18 cellular contexts compared by ENCODE assay signal in the genomic region with DNA sequence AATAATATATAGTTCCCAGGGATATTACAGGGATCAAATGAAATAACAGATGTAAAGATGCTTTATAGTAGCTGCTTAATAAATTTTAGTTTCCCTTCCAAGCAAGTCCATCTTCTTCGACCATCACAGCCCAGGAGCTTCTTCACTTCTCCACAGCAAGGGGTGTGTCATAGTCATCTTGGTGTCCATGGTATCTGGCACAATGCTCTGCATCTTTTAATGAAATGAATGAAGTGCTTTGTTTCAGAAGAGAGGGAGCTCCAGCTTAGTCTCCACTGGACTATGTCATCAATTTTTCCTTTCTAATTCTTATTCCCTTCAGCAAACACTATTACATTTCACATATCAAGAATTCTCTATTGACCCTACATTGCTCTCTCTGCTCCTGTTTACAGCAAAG.
DNase-seq lines count a peak whose midpoint lies in the region; TF ChIP-seq lines count a peak whose summit lies in the region.
"Had no signal": no experiment of that assay in that cellular context is flagged by ENCODE, and none has a peak within 500 bp of the region (broad histone marks: within the 10 kb centered on the region; RNA-seq: fewer than 3 reads in every experiment).

No MANE protein-coding gene starts in this region.

- H3K4me3 ChIP-seq in Loucy (ENCODE audit: low read length, poor library complexity, severe bottlenecking), result no peak overlapping the region
- H3K4me3 ChIP-seq: tibial artery had no signal

- H3K27ac ChIP-seq in caudate nucleus (ENCODE audit: low read depth, low read length), result peak overlapping the region; percentile 72
- H3K27ac ChIP-seq: 22Rv1, C4-2B, tibial artery had no signal

- no peak for DNase-seq in T-helper 1 cell
- DNase-seq in caudate nucleus (lab: John Stamatoyannopoulos, UW), result no peak
- peak; percentile 56 for DNase-seq in putamen (ENCODE audit: low spot score)
- no peak for DNase-seq in NK-92 (lab: John Stamatoyannopoulos, UW; ENCODE audit: unreplicated experiment)
- DNase-seq in GM19238 (ENCODE audit: insufficient read length, low spot score), result no peak
- DNase-seq in NCI-H1092 treated with DMSO at 0.1 percent for 48 hours (lab: John Stamatoyannopoulos, UW), result no peak
- DNase-seq: central memory CD4-positive, alpha-beta T cell; DMS79 treated with DMSO at 0.1 percent for 48 hours; IMR-90; MV-4-11; NCI-H2081; NCI-H526; stimulated activated CD4-positive, alpha-beta T cell treated with anti-CD3 and anti-CD28 coated beads, Interleukin-2, amount 100 ng/mL, for 48 hours; tibial artery had no signal

- H3K4me2 ChIP-seq in Loucy (ENCODE audit: low read depth, low read length, poor library complexity, severe bottlenecking), result no peak overlapping the region

- H3K79me2 ChIP-seq in Loucy (ENCODE audit: insufficient read depth, low read length), result peaks cover 80% of the 10 kb centered on the region

- peaks cover 59% of the 10 kb centered on the region for H3K4me1 Mint-ChIP-seq in T-helper 1 cell treated with Interleukin-12 subunit alpha and Interleukin-12 subunit beta and Interleukin-4 antibody, amounts not matched to agents 30 μg/mL and 1 μg/mL, for 36 hours (ENCODE audit: low read depth)

- H3K27me3 ChIP-seq in Loucy (ENCODE audit: insufficient read depth, low read length, poor library complexity, severe bottlenecking), result no peaks in the 10 kb centered on the region
- H3K27me3 ChIP-seq: tibial artery had no signal

- no peak overlapping the region for H3K4me3 Mint-ChIP-seq in T-helper 1 cell treated with Interleukin-12 subunit alpha and Interleukin-12 subunit beta and Interleukin-4 antibody, amounts not matched to agents 30 μg/mL and 1 μg/mL, for 36 hours

- no peak overlapping the region for H2AFZ ChIP-seq in Loucy (ENCODE audit: low read length)

- no peaks in the 10 kb centered on the region for H3K27me3 Mint-ChIP-seq in T-helper 1 cell treated with Interleukin-12 subunit alpha and Interleukin-12 subunit beta and Interleukin-4 antibody, amounts not matched to agents 30 μg/mL and 1 μg/mL, for 36 hours (ENCODE audit: low read depth)

- H3F3A ChIP-seq in Loucy (ENCODE audit: low read depth), result peaks cover 26% of the 10 kb centered on the region

- peaks cover 68% of the 10 kb centered on the region for H3K4me1 ChIP-seq in Loucy (ENCODE audit: insufficient read depth, low read length, poor library complexity, severe bottlenecking)

- H3K9me2 ChIP-seq in Loucy (replicated peaks; ENCODE audit: low read depth, low read length), result no peaks in the 10 kb centered on the region

- peaks cover 6% of the 10 kb centered on the region for H3K36me3 Mint-ChIP-seq in T-helper 1 cell treated with Interleukin-12 subunit alpha and Interleukin-12 subunit beta and Interleukin-4 antibody, amounts not matched to agents 30 μg/mL and 1 μg/mL, for 36 hours (ENCODE audit: low read depth)

- no peaks in the 10 kb centered on the region for H3K9me3 ChIP-seq in Loucy (ENCODE audit: insufficient read depth, low read depth, low read length)
- H3K9me3 ChIP-seq: tibial artery had no signal

- no peaks in the 10 kb centered on the region for H3K36me3 ChIP-seq in Loucy (ENCODE audit: insufficient read depth, low read length)
- H3K36me3 ChIP-seq: tibial artery had no signal

- H3K27ac Mint-ChIP-seq in T-helper 1 cell treated with Interleukin-12 subunit alpha and Interleukin-12 subunit beta and Interleukin-4 antibody, amounts not matched to agents 30 μg/mL and 1 μg/mL, for 36 hours, result peak overlapping the region; percentile 57

- no peaks in the 10 kb centered on the region for H4K20me1 ChIP-seq in Loucy (ENCODE audit: insufficient read depth, low read length, poor library complexity, severe bottlenecking)

- no peaks in the 10 kb centered on the region for H3K9me3 Mint-ChIP-seq in T-helper 1 cell treated with Interleukin-12 subunit alpha and Interleukin-12 subunit beta and Interleukin-4 antibody, amounts not matched to agents 30 μg/mL and 1 μg/mL, for 36 hours

- TF ChIP-seq CTCF in Loucy (conservative IDR thresholded peaks at IDR 0.05; ENCODE audit: low read length), result no peak

- H3K9ac ChIP-seq in Loucy (ENCODE audit: low read depth, low read length, poor library complexity, severe bottlenecking), result peak overlapping the region; percentile 28
